8 cellular contexts compared by ENCODE assay signal in genomic region chr22:26674211-26675190, GRCh38. TPM values are rescaled to one million over a fixed set of nuclear protein-coding genes. Genes with fewer than 3 reads are reported as not detected.
DNase-seq lines count a peak whose midpoint lies in the region; ATAC-seq and TF ChIP-seq lines count a peak whose summit lies in the region.

No MANE protein-coding gene starts in this region.

- no peak for DNase-seq in colonic mucosa
- no peak for DNase-seq in progenitor cell of endocrine pancreas (ENCODE audit: low spot score, unreplicated experiment)
- no peak for DNase-seq in gastrocnemius medialis
- no peak for DNase-seq in NCI-H526 treated with DMSO at 0.1 percent for 48 hours (lab: John Stamatoyannopoulos, UW)
- no peak for DNase-seq in cortex of kidney (lab: John Stamatoyannopoulos, UW)

- peak overlapping the region; percentile 94 for H3K4me2 ChIP-seq in OCI-LY1 (ENCODE audit: low read length)

- in situ Hi-C loops in gastrocnemius medialis (cut with MboI; ENCODE audit: low sequenced_read_pairs in 4 of 4), result no loop called here

- peak overlapping the region; percentile 67 for H3K27ac Mint-ChIP-seq in progenitor cell of endocrine pancreas

- H3K36me3 ChIP-seq in OCI-LY1 (ENCODE audit: insufficient read depth, low read length) (no peaks in the 10 kb centered on the region), colonic mucosa (no peaks in the 10 kb centered on the region), gastrocnemius medialis (no peaks in the 10 kb centered on the region)

- peaks cover 7% of the 10 kb centered on the region for H3K9me3 Mint-ChIP-seq in progenitor cell of endocrine pancreas (ENCODE audit: low read depth)

- no peaks in the 10 kb centered on the region for H3K27me3 ChIP-seq in OCI-LY1 (ENCODE audit: insufficient read depth, low read length)
- H3K27me3 ChIP-seq in colonic mucosa, result no peaks in the 10 kb centered on the region
- no peaks in the 10 kb centered on the region for H3K27me3 ChIP-seq in gastrocnemius medialis

- peak; percentile 59 for TF ChIP-seq CTCF in GM12873 (IDR thresholded peaks at IDR 0.05; ENCODE audit: insufficient read depth, low read depth, low read length, missing control alignments)
- TF ChIP-seq CTCF in OCI-LY1 (IDR thresholded peaks at IDR 0.05; ENCODE audit: low read length), result peak; percentile 45
- no peak for TF ChIP-seq CTCF in colonic mucosa (IDR thresholded peaks at IDR 0.05)
- no peak for TF ChIP-seq CTCF in progenitor cell of endocrine pancreas (IDR thresholded peaks at IDR 0.05; ENCODE audit: unreplicated experiment)
- no peak for TF ChIP-seq CTCF in gastrocnemius medialis (IDR thresholded peaks at IDR 0.05 in 4 of 5, conservative IDR thresholded peaks at IDR 0.05 in 1 of 5)

- peak overlapping the region; percentile 98 for H3K27ac ChIP-seq in OCI-LY1 (ENCODE audit: low read depth, low read length, poor library complexity, severe bottlenecking)
- H3K27ac ChIP-seq in colonic mucosa, result peak overlapping the region; percentile 94
- no peak overlapping the region for H3K27ac ChIP-seq in gastrocnemius medialis

- ATAC-seq in gastrocnemius medialis, result no peak
- no peak for ATAC-seq in GM18505 (IDR thresholded peaks at IDR 0.05; ENCODE audit: unreplicated experiment)

- H3K36me3 Mint-ChIP-seq in progenitor cell of endocrine pancreas (ENCODE audit: insufficient read depth), result no peaks in the 10 kb centered on the region

- H4K20me1 ChIP-seq in OCI-LY1 (ENCODE audit: insufficient read depth, low read length), result no peaks in the 10 kb centered on the region

- intact Hi-C loops in colonic mucosa (cut with DNase I), result loop anchor here (10.0 kb wide), 1 partner anchor 80 kb away; no protein-coding TSS in a partner anchor
- intact Hi-C loops in gastrocnemius medialis (cut with DNase I; ENCODE audit: low total_unique reads), result no loop called here

- H3K4me3 Mint-ChIP-seq in progenitor cell of endocrine pancreas (ENCODE audit: low read depth), result peak overlapping the region; percentile 87

- no peak overlapping the region for H2AFZ ChIP-seq in OCI-LY1 (ENCODE audit: low read length)

- H3K9me2 ChIP-seq in OCI-LY1 (ENCODE audit: low read depth, low read length), result no peaks in the 10 kb centered on the region

- peaks cover 9% of the 10 kb centered on the region for H3K27me3 Mint-ChIP-seq in progenitor cell of endocrine pancreas

- H3F3A ChIP-seq in OCI-LY1 (ENCODE audit: insufficient read depth, low read length), result peaks cover 15% of the 10 kb centered on the region

- H3K9ac ChIP-seq in OCI-LY1 (ENCODE audit: low read length), result peak overlapping the region; percentile 89
- peak overlapping the region in 1 of 2 donors; percentile 40 for H3K9ac ChIP-seq in colonic mucosa (ENCODE audit: low read depth in 2 of 2, low read length in 2 of 2)

- H3K9me3 ChIP-seq in OCI-LY1 (ENCODE audit: low read length) (no peaks in the 10 kb centered on the region), colonic mucosa (no peaks in the 10 kb centered on the region), gastrocnemius medialis (no peaks in the 10 kb centered on the region)

- no peak for TF ChIP-seq POLR2A in gastrocnemius medialis (IDR thresholded peaks at IDR 0.05)
- no peak for TF ChIP-seq POLR2A in GM18505 (IDR thresholded peaks at IDR 0.05; ENCODE audit: borderline replicate concordance, extremely low read depth, insufficient read depth, insufficient read length)

- H3K79me2 ChIP-seq in OCI-LY1 (ENCODE audit: insufficient read depth, low read length), result peaks cover 20% of the 10 kb centered on the region

- H3K4me1 Mint-ChIP-seq in progenitor cell of endocrine pancreas (ENCODE audit: low read depth), result peaks cover 11% of the 10 kb centered on the region

- peak overlapping the region; percentile 81 for H3K4me3 ChIP-seq in OCI-LY1 (ENCODE audit: low read depth, low read length, poor library complexity, severe bottlenecking)
- H3K4me3 ChIP-seq in colonic mucosa, result no peak overlapping the region
- peak overlapping the region in 1 of 4 donors; percentile 86 for H3K4me3 ChIP-seq in gastrocnemius medialis

- peaks cover 49% of the 10 kb centered on the region for H3K4me1 ChIP-seq in OCI-LY1 (ENCODE audit: insufficient read depth, low read length, severe bottlenecking)
- H3K4me1 ChIP-seq in colonic mucosa, result peaks cover 4% of the 10 kb centered on the region
- H3K4me1 ChIP-seq in gastrocnemius medialis, result peaks cover 20 to 23% of the 10 kb centered on the region in 2 donors

RNA-seq across cellular contexts. Expression of gene MIAT, which starts 17.1 kb away (rescaled TPM):
- 1 to 10 TPM; 1.5 to 1.8 TPM for total RNA-seq in colonic mucosa
- 1.3 and 1.4 TPM in 2 replicates for total RNA-seq in progenitor cell of endocrine pancreas
- under 1 TPM in 3 of 4 donors, not detected in 1; 0.02 to 0.25 (median 0.07) TPM for total RNA-seq in gastrocnemius medialis

RNA-seq across cellular contexts. Expression of gene CRYBA4, which starts 52.7 kb away (rescaled TPM):
- under 1 TPM in 1 of 2 donors, not detected in 1; 0.47 TPM for total RNA-seq in colonic mucosa
- not detected in 2 replicates for total RNA-seq in progenitor cell of endocrine pancreas
- not detected for total RNA-seq in gastrocnemius medialis

RNA-seq across cellular contexts. Expression of gene CRYBB1, which starts 56.7 kb away (rescaled TPM):
- under 1 TPM in 1 of 2 donors, not detected in 1; 0.32 TPM for total RNA-seq in colonic mucosa
- total RNA-seq in progenitor cell of endocrine pancreas, result not detected in 2 replicates
- under 1 TPM in 1 of 4 donors, not detected in 3; 0.97 TPM for total RNA-seq in gastrocnemius medialis

Comparison
In these comparisons a context has a peak if more than half of its experiments do, and no peak if none do; other contexts are left out.
1. CTCF ChIP-seq: peak in GM12873 (single experiment) and OCI-LY1 (single experiment); none in colonic mucosa (single experiment), progenitor cell of endocrine pancreas (single experiment) and gastrocnemius medialis (0 of 5).
2. H3K27ac ChIP-seq: peak in OCI-LY1 (single experiment) and colonic mucosa (single experiment); none in gastrocnemius medialis (0 of 4).